In the genomic region with DNA sequence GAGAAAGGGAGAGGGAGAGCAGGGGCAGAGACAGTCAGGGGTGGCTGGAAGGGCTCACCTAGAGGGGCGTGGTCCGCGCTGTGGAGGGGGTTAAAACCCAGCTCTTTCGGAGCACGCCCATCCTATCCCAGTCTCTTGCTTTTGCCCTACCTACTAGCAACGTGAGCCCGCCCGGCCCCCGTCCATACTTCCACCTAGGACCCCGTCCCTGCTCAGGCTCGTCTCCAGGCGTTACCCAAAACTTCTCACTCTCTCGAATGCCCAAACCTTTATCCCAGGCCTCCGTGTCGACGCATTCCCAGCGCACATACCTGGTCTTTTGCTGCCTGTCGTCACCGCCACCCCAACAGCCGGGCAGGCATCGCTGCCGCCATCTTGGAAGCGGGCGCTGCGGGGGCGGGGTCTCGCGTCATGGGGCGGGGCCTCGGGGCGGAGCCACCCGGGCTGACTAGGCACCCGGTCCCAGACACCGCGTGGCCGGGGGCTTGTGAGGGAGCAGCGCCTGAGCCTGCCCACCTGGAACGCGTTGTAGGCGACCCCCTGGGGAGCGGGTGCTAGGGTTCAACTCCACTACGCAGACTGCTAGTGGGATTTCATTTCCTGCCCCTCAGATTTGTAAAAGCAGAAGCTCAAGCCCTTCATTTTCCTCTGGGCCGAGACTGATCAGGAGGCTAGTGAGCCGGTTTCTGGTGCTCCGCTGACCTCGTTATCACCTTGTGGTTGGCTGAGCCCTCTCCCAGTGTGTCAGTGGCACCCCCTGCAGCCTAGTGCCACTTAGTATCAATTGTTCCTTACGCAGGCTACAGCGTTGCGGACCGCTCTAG, we compare ENCODE assay signal across 8 cellular contexts. TPM values are rescaled to one million over a fixed set of nuclear protein-coding genes. Genes with fewer than 3 reads are reported as not detected.
A peak's percentile ranks its signal among the peaks of the same experiment; 100 is the strongest.
DNase-seq lines count a peak whose midpoint lies in the region; TF ChIP-seq lines count a peak whose summit lies in the region.

A gene (minus strand): TSS at position 396 of the 824 bp plus-strand sequence. CDS start 1,447 bp downstream, outside the sequence.

- DNase-seq in CMK (ENCODE audit: low read depth) (peak; percentile 87), GM20000 (ENCODE audit: low spot score) (peak; percentile 94), HT1080 (ENCODE audit: low read depth) (peak; percentile 65), NOMO-1 (lab: John Stamatoyannopoulos, UW; ENCODE audit: unreplicated experiment in 2 of 2) (peak; percentile 76 to 78), medulla oblongata (ENCODE audit: extremely low spot score) (peak; percentile 88)
- peak; percentile 88 for DNase-seq in activated CD8-positive, alpha-beta memory T cell treated with anti-CD3 and anti-CD28 coated beads for 4 hours (ENCODE audit: low read depth in 2 of 2)
- peak; percentile 89 for DNase-seq in effector CD8-positive, alpha-beta T cell (lab: John Stamatoyannopoulos, UW)
- peak; percentile 90 to 97 (median 95) for DNase-seq in stimulated activated CD4-positive, alpha-beta T cell treated with anti-CD3 and anti-CD28 coated beads, TNF-alpha, amount 100 ng/mL, for 48 hours (ENCODE audit: low read depth in 3 of 3)

- TF ChIP-seq CTCF in GM20000 (IDR thresholded peaks at IDR 0.05; ENCODE audit: extremely low read depth, missing control alignments), result no peak

RNA-seq across cellular contexts. Expression of the gene that starts here (rescaled TPM):
- 63.3 and 89.1 TPM in 2 replicates for total RNA-seq in HT1080 (2014; rRNA removed; shearing (Covaris generic))
- 63.3 and 72.2 TPM in 2 replicates for polyA plus RNA-seq in HT1080 (2015; cell fraction: cytosol; rRNA removed)
- polyA plus RNA-seq in HT1080 (2015; cell fraction: nucleus; rRNA removed), result 50.5 and 59.1 TPM in 2 replicates

Comparison
In these comparisons a context has a peak if more than half of its experiments do, and no peak if none do; other contexts are left out.
1. Peak in every context shown above with its lines: DNase-seq.